Comparison of ENCODE assay signal across 22 cellular contexts in the genomic region with DNA sequence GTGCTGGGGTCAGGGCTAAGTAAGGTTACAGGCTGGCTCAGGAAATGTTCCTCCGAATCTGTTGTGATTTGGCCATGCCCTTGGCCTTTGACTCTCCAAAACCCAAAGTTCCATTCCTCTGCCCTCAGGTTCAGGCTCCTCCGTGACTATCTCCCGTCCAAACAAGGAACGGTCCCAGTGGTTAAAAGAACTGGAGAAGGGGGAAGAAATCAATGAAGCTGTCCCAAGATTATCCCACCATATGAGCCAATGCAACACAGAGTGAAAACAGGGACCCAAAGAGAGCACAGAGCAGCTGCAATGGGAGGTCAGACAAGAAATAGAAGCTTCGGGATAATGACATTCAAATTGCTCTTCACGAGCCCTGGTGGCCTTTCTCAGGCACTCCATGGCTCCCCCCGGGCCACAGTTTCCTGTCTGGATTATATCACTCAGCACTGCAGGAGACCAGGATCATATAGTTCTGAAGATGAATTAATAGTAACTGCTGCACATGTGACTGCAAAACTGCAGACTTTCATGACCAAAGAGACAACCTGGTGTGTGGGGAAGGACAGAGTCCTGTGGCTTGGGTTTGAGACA.
"Had no signal": no experiment of that assay in that cellular context is flagged by ENCODE, and none has a peak within 500 bp of the region (broad histone marks: within the 10 kb centered on the region; RNA-seq: fewer than 3 reads in every experiment).

No MANE protein-coding gene starts in this region.

- H3K36me3 ChIP-seq: sigmoid colon, stomach, suprapubic skin, transverse colon, uterus, WERI-Rb-1 had no signal

- ATAC-seq: activated CD8-positive, alpha-beta T cell treated with anti-CD3 and anti-CD28 coated beads, Interleukin-2, amount 10 ng/mL, durations not matched to agents 7 days and 5 days; effector memory CD8-positive, alpha-beta T cell; esophagus mucosa; mucosa of descending colon; stimulated activated memory B cell treated with anti-CD40 and anti-IgM and Interleukin-4, amounts not matched to agents 10 μg/mL and 1 μg/mL and 100 μg/mL, for 72 hours had no signal

- H3K27me3 ChIP-seq: hepatocyte, sigmoid colon, stomach, suprapubic skin, transverse colon, uterus had no signal

- H3K79me2 ChIP-seq: hepatocyte had no signal

- H2AFZ ChIP-seq: hepatocyte had no signal

- H3K4me1 ChIP-seq: transverse colon, uterus had no signal

- H3K4me2 ChIP-seq: hepatocyte, smooth muscle cell had no signal

- H3K27ac ChIP-seq: dorsolateral prefrontal cortex, hepatocyte, sigmoid colon, stomach, suprapubic skin, transverse colon, uterus, WERI-Rb-1 had no signal

- DNase-seq: activated CD4-positive, alpha-beta T cell treated with anti-CD3 and anti-CD28 coated beads, Interleukin-2, amount 50 U/mL, for 1 hour; activated CD4-positive, CD25-positive, alpha-beta regulatory T cell treated with anti-CD3 and anti-CD28 coated beads, Interleukin-2, amount 50 U/mL, for 72 hours; activated CD8-positive, alpha-beta T cell treated with anti-CD3 and anti-CD28 coated beads, Interleukin-2, amount 10 ng/mL, durations not matched to agents 7 days and 5 days; activated gamma-delta T cell; activated naive CD8-positive, alpha-beta T cell treated with anti-CD3 and anti-CD28 coated beads for 36 hours; dorsolateral prefrontal cortex; effector memory CD8-positive, alpha-beta T cell; foreskin melanocyte; immature natural killer cell; mucosa of descending colon; occipital lobe; sigmoid colon; stimulated activated CD4-positive, alpha-beta T cell treated with anti-CD3 and anti-CD28 coated beads, Interleukin-15, amount 100 ng/mL, for 24 hours; stomach; transverse colon; uterus; WERI-Rb-1 had no signal

- H3K4me3 ChIP-seq: dorsolateral prefrontal cortex, hepatocyte, mucosa of descending colon, sigmoid colon, smooth muscle cell, stomach, suprapubic skin, transverse colon, uterus had no signal
